Comparison of ENCODE assay signal across 21 cellular contexts in the genomic region with DNA sequence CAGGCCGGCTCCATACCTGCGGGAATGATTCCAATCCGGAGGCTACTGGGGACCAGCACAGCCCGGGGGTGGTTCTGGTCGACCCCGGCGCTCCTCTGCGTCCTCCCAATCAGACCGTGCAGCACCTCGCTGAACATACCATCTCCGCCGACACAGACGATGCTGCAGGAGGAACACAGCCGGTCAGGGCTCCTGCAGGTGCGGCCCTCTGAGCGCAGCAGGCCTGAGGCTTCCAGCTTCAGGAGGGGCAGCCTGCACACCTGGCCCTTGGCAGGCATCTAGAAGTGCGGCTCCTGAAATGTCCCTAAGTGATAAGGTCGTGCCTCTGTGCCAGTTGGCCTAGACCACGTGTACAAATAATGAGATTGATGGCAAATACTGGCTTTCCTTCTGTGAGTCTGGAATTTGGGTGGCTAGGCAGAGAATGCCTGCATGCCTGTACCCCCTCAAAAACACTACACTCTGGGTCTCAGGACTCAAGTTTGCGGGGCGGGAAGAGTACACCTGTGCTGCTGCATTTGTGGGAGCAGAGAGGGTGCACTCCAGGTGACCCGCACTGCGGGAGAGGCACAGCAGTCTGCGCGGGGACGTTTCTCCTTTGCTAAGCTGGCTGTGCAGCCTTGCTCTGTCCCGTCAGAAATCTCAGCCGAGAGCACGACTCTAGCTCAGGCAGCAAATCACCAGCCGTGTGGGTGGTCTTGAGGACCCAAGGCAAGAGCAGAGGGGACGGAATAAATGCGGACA.
"Had no signal": no experiment of that assay in that cellular context is flagged by ENCODE, and none has a peak within 500 bp of the region (broad histone marks: within the 10 kb centered on the region; RNA-seq: fewer than 3 reads in every experiment).

No MANE protein-coding gene starts in this region.

- H3K9me3 ChIP-seq: heart right ventricle, prostate gland, right atrium auricular region, thyroid gland had no signal

- H3K4me3 Mint-ChIP-seq: activated naive CD8-positive, alpha-beta T cell; naive B cell; neural crest cell; T-helper 1 cell treated with Interleukin-12 subunit alpha and Interleukin-12 subunit beta and Interleukin-4 antibody, amounts not matched to agents 30 μg/mL and 1 μg/mL, for 36 hours; WTC11 had no signal

- H3K27ac ChIP-seq: heart right ventricle, prostate gland, right atrium auricular region, thyroid gland had no signal

- H3K27ac Mint-ChIP-seq: activated naive CD8-positive, alpha-beta T cell; naive B cell; T-helper 1 cell treated with Interleukin-12 subunit alpha and Interleukin-12 subunit beta and Interleukin-4 antibody, amounts not matched to agents 30 μg/mL and 1 μg/mL, for 36 hours; WTC11 had no signal

- H3K27me3 ChIP-seq: heart right ventricle, right atrium auricular region, thyroid gland had no signal

- DNase-seq: activated CD4-positive, alpha-beta T cell treated with anti-CD3 and anti-CD28 coated beads, Interleukin-2, amount 50 U/mL, for 48 hours; activated gamma-delta T cell treated with Interleukin-2 at 50 U/mL for 16 hours; amniotic stem cell; cerebellar nuclear complex; cortex of kidney; heart right ventricle; kidney; naive B cell; stimulated activated CD4-positive, alpha-beta T cell treated with anti-CD3 and anti-CD28 coated beads, Interleukin-4, amount 100 ng/mL, for 24 hours; stimulated activated naive CD8-positive, alpha-beta T cell treated with anti-CD3 and anti-CD28 coated beads, Interleukin-15, Interleukin-2, amounts not matched to agents 100 U/mL and 50 U/mL, for 24 hours; substantia nigra; T1000; thyroid gland had no signal

- H3K4me1 ChIP-seq: prostate gland, right atrium auricular region, thyroid gland had no signal

- H3K9me3 Mint-ChIP-seq: neural crest cell; T-helper 1 cell treated with Interleukin-12 subunit alpha and Interleukin-12 subunit beta and Interleukin-4 antibody, amounts not matched to agents 30 μg/mL and 1 μg/mL, for 36 hours; WTC11 had no signal

- H3K4me3 ChIP-seq: heart right ventricle, lung, prostate gland, right atrium auricular region, thyroid gland had no signal

- H3K4me1 Mint-ChIP-seq: WTC11 had no signal

- ATAC-seq: left lobe of liver; stimulated activated naive CD8-positive, alpha-beta T cell treated with anti-CD3 and anti-CD28 coated beads, Interleukin-15, Interleukin-2, amounts not matched to agents 100 U/mL and 50 U/mL, for 24 hours; WTC11 had no signal

- H3K27me3 Mint-ChIP-seq: activated naive CD8-positive, alpha-beta T cell; naive B cell had no signal
